In the genomic region with DNA sequence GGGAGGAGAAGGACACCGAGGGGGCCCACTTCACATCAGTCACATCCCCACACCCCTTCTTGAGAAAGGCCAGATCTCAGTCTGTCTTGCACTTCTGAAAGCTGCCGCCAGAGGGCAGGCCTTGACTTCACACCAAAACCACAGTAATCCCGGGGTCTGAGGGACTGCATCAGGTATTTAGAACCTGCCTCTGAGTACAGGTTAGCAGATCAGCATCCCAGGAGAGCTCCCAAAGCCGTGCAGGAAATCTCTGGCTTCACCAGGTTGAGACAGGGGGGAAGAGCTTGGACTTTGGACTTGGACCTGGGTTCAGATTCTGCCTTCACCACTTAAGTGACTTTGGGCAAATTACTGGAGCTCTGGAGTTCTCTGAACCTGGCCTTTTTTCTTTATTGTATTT, we compare ENCODE assay signal across 8 cellular contexts. TPM values are rescaled to one million over a fixed set of nuclear protein-coding genes. Genes with fewer than 3 reads are reported as not detected.
DNase-seq lines count a peak whose midpoint lies in the region; ATAC-seq and TF ChIP-seq lines count a peak whose summit lies in the region.

No MANE protein-coding gene starts in this region.

- H3K9me3 Mint-ChIP-seq in CD14-positive monocyte (peaks cover 0 to 7% (median 0%) of the 10 kb centered on the region in 7 donors), GM23338 (no peaks in the 10 kb centered on the region)

- no peaks in the 10 kb centered on the region for H3K79me2 ChIP-seq in GM23338 (replicated peaks; ENCODE audit: insufficient read depth)

- peaks cover 0 to 2% of the 10 kb centered on the region in 2 donors for H3K36me3 Mint-ChIP-seq in CD14-positive monocyte
- H3K36me3 Mint-ChIP-seq in GM23338 (ENCODE audit: low read depth): no peaks in the 10 kb centered on the region

- 0 to 1% methylated on average over 4 of the region's 4 CpGs for WGBS in lower leg skin, 2 donors

- H3K27me3 Mint-ChIP-seq in CD14-positive monocyte (ENCODE audit: low read depth in 3 of 3): peaks cover 38 to 48% (median 46%) of the 10 kb centered on the region in 3 donors
- H3K27me3 Mint-ChIP-seq in GM23338 (ENCODE audit: insufficient read depth, low read depth, poor library complexity): peaks cover 36% of the 10 kb centered on the region

- peak; percentile 41 for ATAC-seq in GM23338
- ATAC-seq in GM21825 (IDR thresholded peaks at IDR 0.05; ENCODE audit: unreplicated experiment): no peak

- TF ChIP-seq POLR2A in lower leg skin (IDR thresholded peaks at IDR 0.05): no peak

- peaks cover 4% of the 10 kb centered on the region for H4K20me1 ChIP-seq in GM23338 (replicated peaks; ENCODE audit: insufficient read depth)

- intact Hi-C loops in CD14-positive monocyte (cut with micrococcal nuclease) (no loop called here), lower leg skin (cut with DNase I; ENCODE audit: low total_unique reads) (no loop called here)

- H3K4me1 Mint-ChIP-seq in CD14-positive monocyte (peaks cover 2% of the 10 kb centered on the region), GM23338 (peaks cover 14% of the 10 kb centered on the region)

- H3K27ac ChIP-seq in GM23338 (ENCODE audit: low read depth) (no peak overlapping the region), coronary artery (no peak overlapping the region)

- H3K4me1 ChIP-seq in GM23338 (ENCODE audit: insufficient read depth): no peaks in the 10 kb centered on the region

- no peaks in the 10 kb centered on the region for H3K9me2 ChIP-seq in GM23338 (ENCODE audit: insufficient read depth)

- H3K4me2 ChIP-seq in GM23338: no peak overlapping the region

- no peaks in the 10 kb centered on the region for H3K36me3 ChIP-seq in GM23338 (ENCODE audit: insufficient read depth)

- DNase-seq in CD14-positive monocyte (ENCODE audit: low spot score) (no peak), GM23338 (ENCODE audit: low spot score) (peak; percentile 96), NCI-H345 (lab: John Stamatoyannopoulos, UW) (peak; percentile 54), coronary artery (ENCODE audit: low spot score) (no peak), lower leg skin (ENCODE audit: low spot score in 2 of 2) (peak; percentile 37 to 91)
- peak; percentile 39 to 64 for DNase-seq in activated CD4-positive, alpha-beta T cell treated with anti-CD3 and anti-CD28 coated beads for 4 hours
- DNase-seq in stimulated activated CD8-positive, alpha-beta memory T cell treated with anti-CD3 and anti-CD28 coated beads, Interleukin-12 subunit alpha, Interleukin-12 subunit beta, amount 100 ng/mL, for 1 hour (ENCODE audit: low read depth): peak; percentile 35

- peak; percentile 92 for TF ChIP-seq CTCF in CD14-positive monocyte (IDR thresholded peaks at IDR 0.05)
- TF ChIP-seq CTCF in GM23338 (conservative IDR thresholded peaks at IDR 0.05; ENCODE audit: low read depth in 2 of 2): peak; percentile 96 to 98
- peak; percentile 83 for TF ChIP-seq CTCF in coronary artery (IDR thresholded peaks at IDR 0.05)
- TF ChIP-seq CTCF in lower leg skin (IDR thresholded peaks at IDR 0.05): no peak

- H3K4me3 ChIP-seq in GM23338 (no peak overlapping the region), coronary artery (no peak overlapping the region), lower leg skin (ENCODE audit: low read depth, poor library complexity, severe bottlenecking) (no peak overlapping the region)

- no peaks in the 10 kb centered on the region; the same call in 1 of the 2 replicates for H3F3A ChIP-seq in GM23338 (replicated peaks; ENCODE audit: low read depth)

- H3K27ac Mint-ChIP-seq in CD14-positive monocyte (no peak overlapping the region), GM23338 (no peak overlapping the region)

- H3K4me3 Mint-ChIP-seq in CD14-positive monocyte: no peak overlapping the region
- no peak overlapping the region for H3K4me3 Mint-ChIP-seq in GM23338

- H2AFZ ChIP-seq in GM23338: no peak overlapping the region

- H3K27me3 ChIP-seq in GM23338 (ENCODE audit: insufficient read depth): peaks cover 18% of the 10 kb centered on the region

TF ChIP-seq in GM23338, 12 proteins besides CTCF, POLR2A, EP300 and RAD21 (continues in another document):
- TF ChIP-seq JUNB (IDR thresholded peaks at IDR 0.05; ENCODE audit: unreplicated experiment): no peak
- no peak for TF ChIP-seq EZH2 (IDR thresholded peaks at IDR 0.05; ENCODE audit: low read depth, unreplicated experiment)
- no peak for TF ChIP-seq ETS1 (IDR thresholded peaks at IDR 0.05)
- no peak for TF ChIP-seq EZH2phosphoT487 (IDR thresholded peaks at IDR 0.05; ENCODE audit: unreplicated experiment)
- TF ChIP-seq ZNF331 (CRISPR knock-in tag; IDR thresholded peaks at IDR 0.05; ENCODE audit: low read depth): no peak
- no peak for TF ChIP-seq POLR2AphosphoS5 (IDR thresholded peaks at IDR 0.05; ENCODE audit: low read depth)
- no peak for TF ChIP-seq CREB1 (CRISPR knock-in tag; IDR thresholded peaks at IDR 0.05; ENCODE audit: low read depth)
- no peak for TF ChIP-seq ZNF114 (CRISPR knock-in tag; IDR thresholded peaks at IDR 0.05)
- TF ChIP-seq STAT1 (IDR thresholded peaks at IDR 0.05; ENCODE audit: unreplicated experiment): no peak
- TF ChIP-seq NANOG (IDR thresholded peaks at IDR 0.05; ENCODE audit: borderline replicate concordance): no peak
- TF ChIP-seq ZNF462 (CRISPR knock-in tag; IDR thresholded peaks at IDR 0.05): no peak

RNA-seq across cellular contexts. Expression of gene LHFPL4, which starts 50.3 kb away (rescaled TPM):
- polyA plus RNA-seq in CD14-positive monocyte: not detected
- 11.1 and 11.5 TPM in 2 replicates for total RNA-seq in GM23338 (2014; rRNA removed; shearing (Covaris generic))
- 2.3 and 4.2 TPM in 2 replicates for polyA plus RNA-seq in GM23338 (2016; fragmentation: Nextera tagmentation; extraction: Ambion mirVana)
- under 1 TPM in 2 of 4 donors, not detected in 2; 0.05 to 0.16 TPM for total RNA-seq in lower leg skin

Comparison
In these comparisons a context has a peak if more than half of its experiments do, and no peak if none do; other contexts are left out.
1. DNase-seq: peak in GM23338 (single experiment), NCI-H345 (single experiment), activated CD4-positive, alpha-beta T cell treated with anti-CD3 and anti-CD28 coated beads for 4 hours (2 of 2), lower leg skin (2 of 2) and stimulated activated CD8-positive, alpha-beta memory T cell treated with anti-CD3 and anti-CD28 coated beads, Interleukin-12 subunit alpha, Interleukin-12 subunit beta, amount 100 ng/mL, for 1 hour (single experiment); none in CD14-positive monocyte (single experiment) and coronary artery (single experiment).
2. CTCF ChIP-seq: peak in CD14-positive monocyte (single experiment), GM23338 (2 of 2) and coronary artery (single experiment); none in lower leg skin (0 of 3).
3. RNA of gene LHFPL4, which starts 50.3 kb away (total RNA-seq): 11.1 to 11.5 TPM in GM23338; 0.05 to 0.16 TPM in lower leg skin; every median in the first group is over 10 times any median in the second.